25 cellular contexts compared by ENCODE assay signal in the genomic region with DNA sequence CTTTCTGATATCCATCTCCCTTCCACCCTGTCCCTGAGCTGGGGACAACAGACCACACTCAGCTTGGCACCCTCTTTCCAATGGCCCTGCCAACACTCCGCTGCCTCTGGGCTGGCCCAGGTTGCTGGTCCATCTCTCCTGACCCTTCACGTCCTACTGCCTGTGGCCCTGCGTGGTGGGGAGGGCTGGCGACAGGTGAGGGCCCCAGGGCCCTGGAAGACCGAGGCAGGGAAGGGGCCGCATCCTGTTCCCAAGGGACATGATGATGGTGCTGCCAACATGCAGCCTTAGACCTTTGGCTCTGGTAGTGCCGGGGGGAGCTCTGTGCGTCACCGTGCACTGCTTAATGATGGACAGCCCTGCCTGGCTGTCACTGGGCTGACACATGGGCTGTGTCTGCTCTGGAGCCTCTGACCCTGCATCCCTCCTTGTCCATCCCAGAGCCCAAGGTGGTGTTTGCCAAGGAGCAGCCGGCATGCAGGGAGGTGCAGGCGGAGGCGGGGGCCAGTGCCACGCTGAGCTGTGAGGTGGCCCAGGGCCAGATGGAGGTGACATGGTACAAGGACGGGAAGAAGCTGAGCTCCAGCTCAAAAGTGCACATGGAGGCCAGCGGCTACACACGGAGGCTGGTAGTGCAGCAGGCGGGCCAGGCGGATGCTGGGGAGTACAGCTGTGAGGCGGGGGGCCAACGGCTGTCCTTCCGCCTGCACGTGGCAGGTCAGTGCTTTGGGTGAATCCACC.
DNase-seq lines count a peak whose midpoint lies in the region; ATAC-seq, FAIRE-seq and TF ChIP-seq lines count a peak whose summit lies in the region.
"Had no signal": no experiment of that assay in that cellular context is flagged by ENCODE, and none has a peak within 500 bp of the region (broad histone marks: within the 10 kb centered on the region; RNA-seq: fewer than 3 reads in every experiment).

No MANE protein-coding gene starts in this region.

- H3K27me3 ChIP-seq in right atrium auricular region (no peaks in the 10 kb centered on the region), psoas muscle (ENCODE audit: insufficient read depth in 3 of 3, low read length in 2 of 3) (no peaks in the 10 kb centered on the region), tibial nerve (no peaks in the 10 kb centered on the region)
- H3K27me3 ChIP-seq: ovary, thyroid gland had no signal

- TF ChIP-seq POLR2A in GM12892 (IDR thresholded peaks at IDR 0.05; ENCODE audit: low read depth, low read length) (no peak), tibial nerve (IDR thresholded peaks at IDR 0.05) (no peak)

- H3K27ac ChIP-seq in right atrium auricular region (peak overlapping the region in 1 of 2 donors; percentile 16), psoas muscle (peak overlapping the region; percentile 50), tibial nerve (no peak overlapping the region)
- H3K27ac ChIP-seq: ovary, thyroid gland had no signal

- WGBS in psoas muscle, 3 donors: 51 to 58% (median 54%) methylated on average over 22 of the region's 22 CpGs
- WGBS in tibial nerve, 2 donors: 94% methylated on average over 16 to 22 of the region's 22 CpGs

- TF ChIP-seq CTCF in right atrium auricular region (IDR thresholded peaks at IDR 0.05) (no peak), psoas muscle (IDR thresholded peaks at IDR 0.05) (no peak), tibial nerve (IDR thresholded peaks at IDR 0.05) (no peak)

- no peaks in the 10 kb centered on the region for H3K27me3 Mint-ChIP-seq in central memory CD8-positive, alpha-beta T cell
- H3K27me3 Mint-ChIP-seq: activated CD4-positive, alpha-beta T cell treated with anti-CD3 and anti-CD28 coated beads, Interleukin-2, amount 10 ng/mL, durations not matched to agents 7 days and 5 days; CD8-positive, alpha-beta memory T cell; T-cell had no signal

- H3K27ac Mint-ChIP-seq in central memory CD8-positive, alpha-beta T cell (ENCODE audit: low read depth): peak overlapping the region; percentile 39
- H3K27ac Mint-ChIP-seq: activated CD4-positive, alpha-beta T cell treated with anti-CD3 and anti-CD28 coated beads, Interleukin-2, amount 10 ng/mL, durations not matched to agents 7 days and 5 days had no signal

- H3K9me3 Mint-ChIP-seq in central memory CD8-positive, alpha-beta T cell: no peaks in the 10 kb centered on the region
- H3K9me3 Mint-ChIP-seq: activated CD4-positive, alpha-beta T cell treated with anti-CD3 and anti-CD28 coated beads, Interleukin-2, amount 10 ng/mL, durations not matched to agents 7 days and 5 days; CD8-positive, alpha-beta memory T cell; T-cell had no signal

- no peak for ATAC-seq in central memory CD8-positive, alpha-beta T cell (replicated peaks; ENCODE audit: extremely low read depth, poor library complexity, severe bottlenecking)
- peak; percentile 44 to 58 (median 53) for ATAC-seq in psoas muscle
- ATAC-seq: sciatic nerve, T-cell had no signal

- peaks cover 0 to 30% of the 10 kb centered on the region in 2 donors for H3K4me1 ChIP-seq in right atrium auricular region
- H3K4me1 ChIP-seq in psoas muscle: peaks cover 38% of the 10 kb centered on the region
- peaks cover 0 to 20% (median 2%) of the 10 kb centered on the region in 4 donors for H3K4me1 ChIP-seq in tibial nerve

- DNase-seq in GM12892 (ENCODE audit: insufficient read length) (peak; percentile 7), right atrium auricular region (ENCODE audit: low spot score) (peak; percentile 34), psoas muscle (peak; percentile 54 to 80), tibial nerve (ENCODE audit: low spot score in 2 of 2) (no peak), DMS53 treated with DMSO at 0.1 percent for 48 hours (lab: John Stamatoyannopoulos, UW; ENCODE audit: unreplicated experiment) (no peak), DMS153 treated with DMSO at 0.1 percent for 48 hours (lab: John Stamatoyannopoulos, UW; ENCODE audit: unreplicated experiment) (no peak), activated gamma-delta T cell (lab: John Stamatoyannopoulos, UW) (no peak)
- DNase-seq in central memory CD8-positive, alpha-beta T cell (ENCODE audit: low spot score in 2 of 2): no peak
- DNase-seq: activated CD4-positive, alpha-beta T cell treated with anti-CD3 and anti-CD28 coated beads, Interleukin-2, amount 10 ng/mL, durations not matched to agents 7 days and 5 days; activated CD8-positive, alpha-beta memory T cell treated with anti-CD3 and anti-CD28 coated beads, Interleukin-2, amount 50 U/mL, for 48 hours; activated naive CD4-positive, alpha-beta T cell; CD8-positive, alpha-beta memory T cell; DND-41; Karpas-422; NCI-H187 treated with DMSO at 0.1 percent for 48 hours; NCI-H226; stimulated activated CD4-positive, alpha-beta T cell treated with anti-CD3 and anti-CD28 coated beads, Interleukin-1b, Interleukin-23, amount 100 ng/mL, for 48 hours; stimulated activated naive CD4-positive, alpha-beta T cell treated with Interleukin-2 at 50 U/mL for 16 hours; thyroid gland had no signal

- H3K36me3 ChIP-seq in right atrium auricular region (peaks cover 69% of the 10 kb centered on the region), psoas muscle (ENCODE audit: insufficient read depth in 1 of 2, low read depth in 1 of 2) (peaks cover 5 to 94% of the 10 kb centered on the region in 2 donors), tibial nerve (peaks cover 0 to 38% (median 0%) of the 10 kb centered on the region in 3 donors)
- H3K36me3 ChIP-seq: ovary, thyroid gland had no signal

- FAIRE-seq in GM12892 (lab: Jason Lieb, UNC): no peak
- FAIRE-seq: astrocyte, HTR-8/SVneo, TTC549 had no signal

- H3K4me3 ChIP-seq in right atrium auricular region (no peak overlapping the region), psoas muscle (no peak overlapping the region), tibial nerve (no peak overlapping the region)
- H3K4me3 ChIP-seq: ovary, thyroid gland had no signal

- intact Hi-C loops in psoas muscle (cut with DNase I): no loop called here

- H3K4me1 Mint-ChIP-seq in central memory CD8-positive, alpha-beta T cell: peaks cover 28% of the 10 kb centered on the region

- H3K36me3 Mint-ChIP-seq in central memory CD8-positive, alpha-beta T cell (ENCODE audit: insufficient read depth): peaks cover 9% of the 10 kb centered on the region
- H3K36me3 Mint-ChIP-seq: T-cell had no signal

- H3K4me3 Mint-ChIP-seq in central memory CD8-positive, alpha-beta T cell: no peak overlapping the region
- H3K4me3 Mint-ChIP-seq: activated CD4-positive, alpha-beta T cell treated with anti-CD3 and anti-CD28 coated beads, Interleukin-2, amount 10 ng/mL, durations not matched to agents 7 days and 5 days had no signal

- TF ChIP-seq EP300 in tibial nerve (IDR thresholded peaks at IDR 0.05): no peak

- no peaks in the 10 kb centered on the region for H3K9me3 ChIP-seq in right atrium auricular region
- H3K9me3 ChIP-seq in psoas muscle: no peaks in the 10 kb centered on the region
- H3K9me3 ChIP-seq in tibial nerve: no peaks in the 10 kb centered on the region
- H3K9me3 ChIP-seq: ovary, thyroid gland had no signal

Comparison
In these comparisons a context has a peak if more than half of its experiments do, and no peak if none do; other contexts are left out.
1. DNase-seq: peak in GM12892 (single experiment), right atrium auricular region (single experiment) and psoas muscle (2 of 2); none in central memory CD8-positive, alpha-beta T cell (0 of 2), tibial nerve (0 of 2), DMS53 treated with DMSO at 0.1 percent for 48 hours (single experiment), DMS153 treated with DMSO at 0.1 percent for 48 hours (single experiment) and activated gamma-delta T cell (single experiment).